ENCODE assay signal across 17 cellular contexts in the genomic region with DNA sequence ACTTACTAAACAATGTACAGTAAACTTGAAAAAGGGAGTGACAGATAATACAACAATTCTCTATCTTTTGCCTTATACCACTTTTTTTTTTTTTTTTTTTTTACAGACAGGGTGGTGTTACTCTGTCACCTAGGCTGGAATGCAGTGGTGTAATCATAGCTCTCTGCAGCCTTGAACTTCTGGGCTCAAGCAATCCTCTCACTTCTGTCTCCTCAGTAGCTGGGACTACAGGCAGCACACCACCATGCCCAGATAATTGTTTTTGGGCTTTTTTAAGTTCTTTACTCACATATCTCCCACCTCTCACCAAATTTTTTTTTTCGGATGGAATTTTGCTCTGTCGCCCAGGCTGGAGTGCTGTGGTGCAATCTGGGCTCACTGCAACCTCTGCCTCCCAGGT.
DNase-seq lines count a peak whose midpoint lies in the region; ATAC-seq and TF ChIP-seq lines count a peak whose summit lies in the region.
"Had no signal": no experiment of that assay in that cellular context is flagged by ENCODE, and none has a peak within 500 bp of the region (broad histone marks: within the 10 kb centered on the region; RNA-seq: fewer than 3 reads in every experiment).

No MANE protein-coding gene starts in this region.

- no peaks in the 10 kb centered on the region for H3K36me3 Mint-ChIP-seq in activated CD4-positive, alpha-beta T cell treated with anti-CD3 and anti-CD28 coated beads, Interleukin-2, amount 10 ng/mL, durations not matched to agents 24 days and 14 days (ENCODE audit: low read depth)
- no peaks in the 10 kb centered on the region for H3K36me3 Mint-ChIP-seq in T-helper 2 cell treated with Interferon-gamma antibody and Interleukin-4, amounts not matched to agents 5 μg/mL and 100 μg/mL, for 36 hours (ENCODE audit: low read depth)
- H3K36me3 Mint-ChIP-seq: CD4-positive, alpha-beta memory T cell had no signal

- H3K27ac Mint-ChIP-seq in activated CD4-positive, alpha-beta T cell treated with anti-CD3 and anti-CD28 coated beads, Interleukin-2, amount 10 ng/mL, durations not matched to agents 24 days and 14 days: no peak overlapping the region
- no peak overlapping the region for H3K27ac Mint-ChIP-seq in T-helper 2 cell treated with Interferon-gamma antibody and Interleukin-4, amounts not matched to agents 5 μg/mL and 100 μg/mL, for 36 hours
- H3K27ac Mint-ChIP-seq: CD4-positive, alpha-beta memory T cell had no signal

- DNase-seq in activated CD4-positive, alpha-beta T cell treated with anti-CD3 and anti-CD28 coated beads, Interleukin-2, amount 10 ng/mL, durations not matched to agents 24 days and 14 days: peak; percentile 25
- no peak for DNase-seq in activated CD4-positive, alpha-beta T cell treated with anti-CD3 and anti-CD28 coated beads for 4 hours
- DNase-seq in mucosa of descending colon (no peak), cerebellar nuclear complex (lab: John Stamatoyannopoulos, UW) (no peak)
- no peak for DNase-seq in T-helper 2 cell treated with Interferon-gamma antibody and Interleukin-4, amounts not matched to agents 5 μg/mL and 100 μg/mL, for 36 hours (ENCODE audit: low spot score)
- DNase-seq: 8988T; C1 segment of cervical spinal cord; Calu3; CD4-positive, alpha-beta memory T cell; COR-L47; DMS53; DMS79 treated with DMSO at 0.1 percent for 48 hours; H7; HCEC 1CT had no signal

- H3K27ac ChIP-seq in 22Rv1: peak overlapping the region; percentile 77
- peak overlapping the region; percentile 87 for H3K27ac ChIP-seq in VCaP

- TF ChIP-seq CTCF in 22Rv1 (IDR thresholded peaks at IDR 0.05): no peak
- TF ChIP-seq CTCF in VCaP (conservative IDR thresholded peaks at IDR 0.05): no peak
- TF ChIP-seq CTCF in mucosa of descending colon (IDR thresholded peaks at IDR 0.05): no peak

- H3K4me1 Mint-ChIP-seq in activated CD4-positive, alpha-beta T cell treated with anti-CD3 and anti-CD28 coated beads, Interleukin-2, amount 10 ng/mL, durations not matched to agents 24 days and 14 days: no peaks in the 10 kb centered on the region
- peaks cover 2% of the 10 kb centered on the region for H3K4me1 Mint-ChIP-seq in T-helper 2 cell treated with Interferon-gamma antibody and Interleukin-4, amounts not matched to agents 5 μg/mL and 100 μg/mL, for 36 hours (ENCODE audit: low read depth)

- intact Hi-C loops in activated CD4-positive, alpha-beta T cell treated with anti-CD3 and anti-CD28 coated beads, Interleukin-2, amount 10 ng/mL, durations not matched to agents 24 days and 14 days (cut with micrococcal nuclease): no loop called here
- intact Hi-C loops in mucosa of descending colon (cut with DNase I, micrococcal nuclease): no loop called here

- no peaks in the 10 kb centered on the region for H3K36me3 ChIP-seq in mucosa of descending colon (ENCODE audit: low read depth)

- peaks cover 11% of the 10 kb centered on the region for H3K4me1 ChIP-seq in mucosa of descending colon (ENCODE audit: low read depth)

- H3K4me3 ChIP-seq in mucosa of descending colon: no peak overlapping the region

- no peak overlapping the region for H3K4me3 Mint-ChIP-seq in activated CD4-positive, alpha-beta T cell treated with anti-CD3 and anti-CD28 coated beads, Interleukin-2, amount 10 ng/mL, durations not matched to agents 24 days and 14 days
- H3K4me3 Mint-ChIP-seq in T-helper 2 cell treated with Interferon-gamma antibody and Interleukin-4, amounts not matched to agents 5 μg/mL and 100 μg/mL, for 36 hours: no peak overlapping the region
- H3K4me3 Mint-ChIP-seq: CD4-positive, alpha-beta memory T cell had no signal

- no peaks in the 10 kb centered on the region for H3K9me3 ChIP-seq in mucosa of descending colon

- peak; percentile 34 for ATAC-seq in mucosa of descending colon
- ATAC-seq in HG03097 (IDR thresholded peaks at IDR 0.05; ENCODE audit: low FRiP score, unreplicated experiment): no peak

- H3K27me3 Mint-ChIP-seq in activated CD4-positive, alpha-beta T cell treated with anti-CD3 and anti-CD28 coated beads, Interleukin-2, amount 10 ng/mL, durations not matched to agents 24 days and 14 days: peaks cover 13% of the 10 kb centered on the region
- peaks cover 8% of the 10 kb centered on the region for H3K27me3 Mint-ChIP-seq in T-helper 2 cell treated with Interferon-gamma antibody and Interleukin-4, amounts not matched to agents 5 μg/mL and 100 μg/mL, for 36 hours (ENCODE audit: low read depth)

- no peaks in the 10 kb centered on the region for H3K9me3 Mint-ChIP-seq in activated CD4-positive, alpha-beta T cell treated with anti-CD3 and anti-CD28 coated beads, Interleukin-2, amount 10 ng/mL, durations not matched to agents 24 days and 14 days
- H3K9me3 Mint-ChIP-seq in T-helper 2 cell treated with Interferon-gamma antibody and Interleukin-4, amounts not matched to agents 5 μg/mL and 100 μg/mL, for 36 hours: no peaks in the 10 kb centered on the region
- H3K9me3 Mint-ChIP-seq: CD4-positive, alpha-beta memory T cell had no signal
